In genomic region chr14:70872678-70873020, GRCh38 we compare ENCODE assay signal across 17 cellular contexts. TPM values are rescaled to one million over a fixed set of nuclear protein-coding genes. Genes with fewer than 3 reads are reported as not detected.
DNase-seq lines count a peak whose midpoint lies in the region; ATAC-seq and TF ChIP-seq lines count a peak whose summit lies in the region.
"Had no signal": no experiment of that assay in that cellular context is flagged by ENCODE, and none has a peak within 500 bp of the region (broad histone marks: within the 10 kb centered on the region; RNA-seq: fewer than 3 reads in every experiment).

No MANE protein-coding gene starts in this region.

- CTCF ChIA-PET in activated B cell treated with CpG ODN at 0.5 μM for 24 hours (lab: Charles Lee) = interaction anchor here (0.6 to 1.5 kb wide), 3 partner anchors 83 to 446 kb away, joined by 3 to 6 read pairs (median 5); no protein-coding TSS in a partner anchor

- no peak for ATAC-seq in CD4-positive, CD25-positive, alpha-beta regulatory T cell (ENCODE audit: low read depth in 2 of 2)
- no peak for ATAC-seq in activated B cell treated with CpG ODN at 0.5 μM for 24 hours (ENCODE audit: low read depth)
- ATAC-seq in HG03460 (IDR thresholded peaks at IDR 0.05; ENCODE audit: unreplicated experiment) = no peak
- ATAC-seq: gastrocnemius medialis, left colon had no signal

- no peaks in the 10 kb centered on the region for H3K27me3 Mint-ChIP-seq in CD4-positive, CD25-positive, alpha-beta regulatory T cell
- H3K27me3 Mint-ChIP-seq in activated B cell treated with CpG ODN at 0.5 μM for 24 hours (no peaks in the 10 kb centered on the region), immature natural killer cell (ENCODE audit: low read depth in 3 of 3) (peaks cover 0 to 2% (median 0%) of the 10 kb centered on the region in 3 donors)

- no peaks in the 10 kb centered on the region for H3K9me3 ChIP-seq in CD4-positive, CD25-positive, alpha-beta regulatory T cell (ENCODE audit: control insufficient read depth in 2 of 2, low read length in 2 of 2)
- H3K9me3 ChIP-seq: colonic mucosa, gastrocnemius medialis had no signal

- H3K4me1 ChIP-seq in ACC112 (ENCODE audit: control insufficient read depth, insufficient read depth, low read length, unreplicated experiment) = no peaks in the 10 kb centered on the region
- peaks cover 13% of the 10 kb centered on the region for H3K4me1 ChIP-seq in CD4-positive, CD25-positive, alpha-beta regulatory T cell (ENCODE audit: control insufficient read depth, insufficient read depth, low read length, poor library complexity, severe bottlenecking)
- H3K4me1 ChIP-seq: colonic mucosa, gastrocnemius medialis, sigmoid colon had no signal

- H3K27me3 ChIP-seq in ACC112 (ENCODE audit: insufficient read depth, low read length) = no peaks in the 10 kb centered on the region
- H3K27me3 ChIP-seq in CD4-positive, CD25-positive, alpha-beta regulatory T cell (ENCODE audit: control insufficient read depth, insufficient read depth, low read length) = no peaks in the 10 kb centered on the region
- H3K27me3 ChIP-seq: colonic mucosa, gastrocnemius medialis, sigmoid colon had no signal

- intact Hi-C loops in activated B cell treated with CpG ODN at 0.5 μM for 24 hours (cut with micrococcal nuclease) = loop anchor here (1.0 kb wide), 1 partner anchor 100 kb away; no protein-coding TSS in a partner anchor

- no peak for DNase-seq in CD4-positive, CD25-positive, alpha-beta regulatory T cell
- DNase-seq in activated B cell treated with CpG ODN at 0.5 μM for 24 hours = no peak
- DNase-seq in immature natural killer cell = no peak
- no peak for DNase-seq in NCI-H226
- DNase-seq in NCI-H2081 treated with DMSO at 0.1 percent for 48 hours (lab: John Stamatoyannopoulos, UW) = no peak
- DNase-seq: activated CD4-positive, alpha-beta T cell treated with anti-CD3 and anti-CD28 coated beads for 4 hours; activated effector memory CD4-positive, alpha-beta T cell treated with anti-CD3 and anti-CD28 coated beads, Interleukin-2, amount 50 U/mL, for 16 hours; colonic mucosa; DMS153; gastrocnemius medialis; left colon; NCI-H1694 treated with DMSO at 0.1 percent for 48 hours; NCI-H524 treated with DMSO at 0.1 percent for 48 hours; SIG-M5; sigmoid colon had no signal

- POLR2A ChIA-PET in activated B cell treated with CpG ODN at 0.5 μM for 24 hours (lab: Charles Lee) = no interaction called here

- peak overlapping the region; percentile 93 to 97 (median 96) for H3K27ac Mint-ChIP-seq in CD4-positive, CD25-positive, alpha-beta regulatory T cell
- H3K27ac Mint-ChIP-seq in activated B cell treated with CpG ODN at 0.5 μM for 24 hours = no peak overlapping the region
- peak overlapping the region; percentile 87 to 93 (median 92) for H3K27ac Mint-ChIP-seq in immature natural killer cell

- TF ChIP-seq CTCF in activated B cell treated with CpG ODN at 0.5 μM for 24 hours (IDR thresholded peaks at IDR 0.05) = no peak

- peaks cover 6 to 20% (median 11%) of the 10 kb centered on the region in 4 donors for H3K4me1 Mint-ChIP-seq in CD4-positive, CD25-positive, alpha-beta regulatory T cell
- H3K4me1 Mint-ChIP-seq in activated B cell treated with CpG ODN at 0.5 μM for 24 hours (peaks cover 6% of the 10 kb centered on the region), immature natural killer cell (peaks cover 23 to 27% of the 10 kb centered on the region in 2 donors)

- H3K27ac ChIP-seq in ACC112 (ENCODE audit: low read depth, low read length) = no peak overlapping the region
- peak overlapping the region; percentile 62 for H3K27ac ChIP-seq in CD4-positive, CD25-positive, alpha-beta regulatory T cell (ENCODE audit: insufficient read depth, low read length, poor library complexity, severe bottlenecking)
- H3K27ac ChIP-seq: colonic mucosa, gastrocnemius medialis, sigmoid colon had no signal

- H3K36me3 ChIP-seq in ACC112 (ENCODE audit: insufficient read depth, low read length) = no peaks in the 10 kb centered on the region
- no peaks in the 10 kb centered on the region for H3K36me3 ChIP-seq in CD4-positive, CD25-positive, alpha-beta regulatory T cell (ENCODE audit: control insufficient read depth, insufficient read depth, low read length)
- H3K36me3 ChIP-seq: colonic mucosa, gastrocnemius medialis, sigmoid colon had no signal

- no peaks in the 10 kb centered on the region for H3K79me2 ChIP-seq in ACC112 (ENCODE audit: control insufficient read depth, insufficient read depth, low read length, unreplicated experiment)

- H3K4me3 Mint-ChIP-seq in CD4-positive, CD25-positive, alpha-beta regulatory T cell = peak overlapping the region; percentile 74 to 86 (median 82)
- H3K4me3 Mint-ChIP-seq in activated B cell treated with CpG ODN at 0.5 μM for 24 hours (peak overlapping the region; percentile 66), immature natural killer cell (peak overlapping the region; percentile 77 to 89 (median 83))

- H2AFZ ChIP-seq in ACC112 (ENCODE audit: low read length, unreplicated experiment) = no peak overlapping the region

- H3K4me3 ChIP-seq in ACC112 (ENCODE audit: low read depth, low read length) = peak overlapping the region; percentile 41; the same call in 1 of the 2 replicates
- H3K4me3 ChIP-seq in CD4-positive, CD25-positive, alpha-beta regulatory T cell (ENCODE audit: low read depth, low read length) = peak overlapping the region; percentile 88
- H3K4me3 ChIP-seq: colonic mucosa, gastrocnemius medialis had no signal

- peaks cover 5% of the 10 kb centered on the region for H3K36me3 Mint-ChIP-seq in CD4-positive, CD25-positive, alpha-beta regulatory T cell
- H3K36me3 Mint-ChIP-seq in activated B cell treated with CpG ODN at 0.5 μM for 24 hours (ENCODE audit: low read depth) = no peaks in the 10 kb centered on the region
- peaks cover 3 to 8% (median 6%) of the 10 kb centered on the region in 3 donors for H3K36me3 Mint-ChIP-seq in immature natural killer cell

- H3K9me3 Mint-ChIP-seq in CD4-positive, CD25-positive, alpha-beta regulatory T cell = peaks cover 0 to 11% (median 3%) of the 10 kb centered on the region in 7 donors
- H3K9me3 Mint-ChIP-seq in activated B cell treated with CpG ODN at 0.5 μM for 24 hours = peaks cover 5% of the 10 kb centered on the region
- H3K9me3 Mint-ChIP-seq in immature natural killer cell = peaks cover 0 to 10% (median 0%) of the 10 kb centered on the region in 6 donors

RNA-seq across cellular contexts. Expression of gene PCNX1, which starts 34.6 kb away (rescaled TPM):
- total RNA-seq in CD4-positive, CD25-positive, alpha-beta regulatory T cell = 202 TPM
- 10 to 100 TPM; 16.4 to 25.7 (median 20.3) TPM for polyA plus RNA-seq in CD4-positive, CD25-positive, alpha-beta regulatory T cell
- 53.6 and 64.7 TPM in 2 replicates for total RNA-seq in activated B cell treated with CpG ODN at 0.5 μM for 24 hours
- polyA plus RNA-seq in immature natural killer cell = 10 to 100 TPM in 1 of 3 donors, 1 to 10 TPM in 2; 4.6 to 17.2 (median 4.6) TPM
